17 cellular contexts compared by ENCODE assay signal in the genomic region with DNA sequence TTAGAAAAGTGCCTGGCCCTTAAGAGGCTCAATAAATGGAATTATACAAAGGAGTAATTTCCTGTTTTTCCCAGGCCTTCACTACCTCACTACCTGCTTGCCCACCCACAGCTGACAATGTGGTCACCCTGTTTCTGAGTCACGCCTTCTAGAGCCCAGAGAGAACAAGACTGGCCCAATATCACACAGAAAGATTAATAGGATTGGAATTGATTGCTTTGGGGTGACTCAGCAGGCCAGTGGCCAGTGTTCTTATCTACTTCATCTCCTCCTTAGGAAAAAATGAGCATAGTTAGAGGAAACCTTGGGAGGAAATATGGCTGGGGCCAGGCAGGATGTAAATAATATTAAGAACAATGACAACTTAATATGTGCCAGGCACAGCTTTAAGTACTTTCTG. TPM values are rescaled to one million over a fixed set of nuclear protein-coding genes. Genes with fewer than 3 reads are reported as not detected.
DNase-seq lines count a peak whose midpoint lies in the region; ATAC-seq, FAIRE-seq and TF ChIP-seq lines count a peak whose summit lies in the region.
"Had no signal": no experiment of that assay in that cellular context is flagged by ENCODE, and none has a peak within 500 bp of the region (broad histone marks: within the 10 kb centered on the region; RNA-seq: fewer than 3 reads in every experiment).

No MANE protein-coding gene starts in this region.

- no peak overlapping the region for H3K27ac Mint-ChIP-seq in osteocyte (ENCODE audit: unreplicated experiment)
- H3K27ac Mint-ChIP-seq: nephron had no signal

- peaks cover 0 to 2% of the 10 kb centered on the region in 2 donors for H3K27me3 ChIP-seq in small intestine (ENCODE audit: control insufficient read depth in 2 of 2, insufficient read depth in 2 of 2, low read length in 2 of 2)
- H3K27me3 ChIP-seq: uterus had no signal

- no peaks in the 10 kb centered on the region for H3K36me3 Mint-ChIP-seq in osteocyte (ENCODE audit: unreplicated experiment)
- H3K36me3 Mint-ChIP-seq: brain had no signal

- no peaks in the 10 kb centered on the region for H3K36me3 ChIP-seq in small intestine (ENCODE audit: control insufficient read depth in 2 of 2, insufficient read depth in 2 of 2, low read length in 2 of 2)
- H3K36me3 ChIP-seq: BLaER1 treated with 17β-estradiol and CSF1 and Interleukin-3, amounts not matched to agents 10 nM and 100 nM; uterus had no signal

- H3K9me3 ChIP-seq in small intestine (ENCODE audit: control insufficient read depth, low read depth): no peaks in the 10 kb centered on the region
- H3K9me3 ChIP-seq: uterus had no signal

- WGBS in small intestine, 3 donors: 67 to 73% (median 69%) methylated on average over 1 of the region's 1 CpG

- no peak for ATAC-seq in HG02938 (IDR thresholded peaks at IDR 0.05; ENCODE audit: unreplicated experiment)

- H3K27ac ChIP-seq in small intestine (ENCODE audit: low read depth in 1 of 2, low read length in 1 of 2): no peak overlapping the region
- H3K27ac ChIP-seq: BLaER1 treated with 17β-estradiol and CSF1 and Interleukin-3, amounts not matched to agents 10 nM and 100 nM; uterus had no signal

- no peak overlapping the region for H3K4me3 Mint-ChIP-seq in osteocyte (ENCODE audit: unreplicated experiment)
- H3K4me3 Mint-ChIP-seq: brain, nephron had no signal

- FAIRE-seq in small intestine (lab: Jason Lieb, UNC): no peak
- FAIRE-seq: TTC549 had no signal

- TF ChIP-seq CTCF in osteocyte (IDR thresholded peaks at IDR 0.05): no peak

- H3K9me3 Mint-ChIP-seq in osteocyte (ENCODE audit: unreplicated experiment): peaks cover 10% of the 10 kb centered on the region

- H3K4me1 ChIP-seq in small intestine (ENCODE audit: control insufficient read depth in 2 of 2, insufficient read depth in 1 of 2, low read depth in 1 of 2, low read length in 1 of 2): no peaks in the 10 kb centered on the region
- H3K4me1 ChIP-seq: uterus had no signal

- DNase-seq in AG08395 (ENCODE audit: low spot score): peak; percentile 63
- DNase-seq in HS-5 (ENCODE audit: low read depth): peak; percentile 78
- DNase-seq in amniotic epithelial cell (ENCODE audit: low read depth): peak; percentile 73
- DNase-seq in glomerular visceral epithelial cell (ENCODE audit: extremely low spot score): peak; percentile 72
- no peak for DNase-seq in small intestine
- no peak for DNase-seq in NCI-H146 treated with DMSO at 0.1 percent for 48 hours (lab: John Stamatoyannopoulos, UW; ENCODE audit: unreplicated experiment)
- no peak for DNase-seq in osteocyte (ENCODE audit: extremely low spot score, unreplicated experiment)
- DNase-seq: activated T-cell treated with anti-CD3 and anti-CD28 coated beads for 4 hours, erythroblast, kidney glomerular epithelial cell, NCI-H2029, uterus had no signal

- peaks cover 31% of the 10 kb centered on the region for H3K4me1 Mint-ChIP-seq in osteocyte (ENCODE audit: unreplicated experiment)

- H3K27me3 Mint-ChIP-seq in osteocyte (ENCODE audit: unreplicated experiment): no peaks in the 10 kb centered on the region

- H3K4me3 ChIP-seq in small intestine (ENCODE audit: low read depth in 1 of 2, low read length in 2 of 2): no peak overlapping the region
- H3K4me3 ChIP-seq: BLaER1 treated with 17β-estradiol and CSF1 and Interleukin-3, amounts not matched to agents 10 nM and 100 nM; uterus had no signal

RNA-seq across cellular contexts. Expression of a gene that starts 4.5 kb away (rescaled TPM):
- under 1 TPM in 1 of 3 donors, not detected in 2; 0.06 TPM for polyA plus RNA-seq in small intestine
- total RNA-seq in osteocyte: not detected in 2 replicates

Comparison
In these comparisons a context has a peak if more than half of its experiments do, and no peak if none do; other contexts are left out.
1. DNase-seq: peak in AG08395 (single experiment), HS-5 (single experiment), amniotic epithelial cell (single experiment) and glomerular visceral epithelial cell (single experiment); none in small intestine (single experiment), NCI-H146 treated with DMSO at 0.1 percent for 48 hours (single experiment) and osteocyte (single experiment).